ENCODE assay signal across 22 cellular contexts in genomic region chr9:96519726-96520125, GRCh38.
"Had no signal": no experiment of that assay in that cellular context is flagged by ENCODE, and none has a peak within 500 bp of the region (broad histone marks: within the 10 kb centered on the region; RNA-seq: fewer than 3 reads in every experiment).

No MANE protein-coding gene starts in this region.

- H3K27ac Mint-ChIP-seq: activated B cell treated with CpG ODN at 0.5 μM for 24 hours; activated CD4-positive, alpha-beta memory T cell treated with anti-CD3 and anti-CD28 coated beads for 36 hours; activated naive CD4-positive, alpha-beta T cell treated with anti-CD3 and anti-CD28 coated beads for 36 hours; mesothelial cell of epicardium; natural killer cell treated with Interleukin-12 subunit alpha and Interleukin-12 subunit beta and Interleukin-15 and Interleukin-18, amount 100 ng/mL, for 72 hours; stimulated activated naive CD8-positive, alpha-beta T cell treated with anti-CD3 and anti-CD28 coated beads, Interleukin-15, Interleukin-2, amounts not matched to agents 100 ng/mL and 50 ng/mL, for 24 hours; T-cell had no signal

- DNase-seq: activated B cell treated with CpG ODN at 0.5 μM for 24 hours; activated CD4-positive, alpha-beta memory T cell treated with anti-CD3 and anti-CD28 coated beads for 36 hours; activated CD4-positive, alpha-beta T cell treated with anti-CD3 and anti-CD28 coated beads for 4 hours; activated naive CD4-positive, alpha-beta T cell treated with anti-CD3 and anti-CD28 coated beads for 36 hours; anterior cingulate cortex; brain microvascular endothelial cell; effector CD8-positive, alpha-beta T cell; foreskin melanocyte; heart left ventricle; kidney; SK-N-SH; stimulated activated CD4-positive, alpha-beta T cell treated with anti-CD3 and anti-CD28 coated beads, Interleukin-2, amount 100 ng/mL, for 24 hours; T-cell; T-helper 9 cell had no signal

- H3K9me3 Mint-ChIP-seq: activated B cell treated with CpG ODN at 0.5 μM for 24 hours; activated CD4-positive, alpha-beta memory T cell treated with anti-CD3 and anti-CD28 coated beads for 36 hours; activated naive CD4-positive, alpha-beta T cell treated with anti-CD3 and anti-CD28 coated beads for 36 hours; central memory CD8-positive, alpha-beta T cell; mesothelial cell of epicardium; natural killer cell treated with Interleukin-12 subunit alpha and Interleukin-12 subunit beta and Interleukin-15 and Interleukin-18, amount 100 ng/mL, for 72 hours; stimulated activated naive CD8-positive, alpha-beta T cell treated with anti-CD3 and anti-CD28 coated beads, Interleukin-15, Interleukin-2, amounts not matched to agents 100 ng/mL and 50 ng/mL, for 24 hours; T-cell had no signal

- H3K36me3 Mint-ChIP-seq: activated CD4-positive, alpha-beta memory T cell treated with anti-CD3 and anti-CD28 coated beads for 36 hours; natural killer cell treated with Interleukin-12 subunit alpha and Interleukin-12 subunit beta and Interleukin-15 and Interleukin-18, amount 100 ng/mL, for 72 hours had no signal

- H3K9me3 ChIP-seq: heart left ventricle, neutrophil, SK-N-SH had no signal

- H3K4me2 ChIP-seq: SK-N-SH had no signal

- ATAC-seq: esophagus mucosa; heart left ventricle; left lobe of liver; natural killer cell treated with Interleukin-12 subunit alpha and Interleukin-12 subunit beta and Interleukin-15 and Interleukin-18, amount 100 ng/mL, for 72 hours; T-cell had no signal

- H3K27me3 Mint-ChIP-seq: activated B cell treated with CpG ODN at 0.5 μM for 24 hours; activated CD4-positive, alpha-beta memory T cell treated with anti-CD3 and anti-CD28 coated beads for 36 hours; central memory CD8-positive, alpha-beta T cell; stimulated activated naive CD8-positive, alpha-beta T cell treated with anti-CD3 and anti-CD28 coated beads, Interleukin-15, Interleukin-2, amounts not matched to agents 100 ng/mL and 50 ng/mL, for 24 hours; T-cell had no signal

- H3K4me3 Mint-ChIP-seq: activated B cell treated with CpG ODN at 0.5 μM for 24 hours; activated CD4-positive, alpha-beta memory T cell treated with anti-CD3 and anti-CD28 coated beads for 36 hours; activated naive CD4-positive, alpha-beta T cell treated with anti-CD3 and anti-CD28 coated beads for 36 hours; central memory CD8-positive, alpha-beta T cell; mesothelial cell of epicardium; natural killer cell treated with Interleukin-12 subunit alpha and Interleukin-12 subunit beta and Interleukin-15 and Interleukin-18, amount 100 ng/mL, for 72 hours; stimulated activated naive CD8-positive, alpha-beta T cell treated with anti-CD3 and anti-CD28 coated beads, Interleukin-15, Interleukin-2, amounts not matched to agents 100 ng/mL and 50 ng/mL, for 24 hours; T-cell had no signal

- H3K36me3 ChIP-seq: brain microvascular endothelial cell had no signal

- H3K4me3 ChIP-seq: heart left ventricle, lung had no signal

- H3K9ac ChIP-seq: SK-N-SH had no signal

- H3K27ac ChIP-seq: brain microvascular endothelial cell, neutrophil had no signal

- H3K4me1 Mint-ChIP-seq: activated B cell treated with CpG ODN at 0.5 μM for 24 hours, mesothelial cell of epicardium had no signal

- H3K27me3 ChIP-seq: brain microvascular endothelial cell, heart left ventricle, neutrophil had no signal
